In the genomic region with DNA sequence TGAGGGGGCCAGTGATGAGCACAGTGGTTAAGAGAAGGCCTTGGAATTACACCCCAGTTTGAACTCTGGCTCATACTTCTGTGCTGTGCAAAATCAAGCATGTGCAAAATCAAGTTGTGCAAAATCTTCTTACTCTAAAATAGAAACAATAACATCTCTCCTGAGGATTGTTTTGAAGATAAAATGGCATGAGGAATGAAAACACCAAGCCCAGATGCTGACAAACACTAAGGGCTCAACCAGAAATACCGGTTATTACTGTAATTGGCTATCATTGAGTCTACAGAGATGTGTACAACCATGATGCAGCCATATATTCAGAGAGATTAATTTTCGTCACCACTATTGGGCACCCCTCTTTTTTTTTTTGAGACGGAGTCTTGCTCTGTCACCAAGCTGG, we compare ENCODE assay signal across 28 cellular contexts. TPM values are rescaled to one million over a fixed set of nuclear protein-coding genes. Genes with fewer than 3 reads are reported as not detected.
"Had no signal": no experiment of that assay in that cellular context is flagged by ENCODE, and none has a peak within 500 bp of the region (broad histone marks: within the 10 kb centered on the region; RNA-seq: fewer than 3 reads in every experiment).

No MANE protein-coding gene starts in this region.

- H3K36me3 Mint-ChIP-seq: natural killer cell treated with Interleukin-12 subunit alpha and Interleukin-12 subunit beta and Interleukin-15 and Interleukin-18, amount 100 ng/mL, for 72 hours; stimulated activated effector memory CD8-positive, alpha-beta T cell treated with anti-CD3 and anti-CD28 coated beads, Interleukin-12 subunit alpha, Interleukin-12 subunit beta, amount 100 ng/mL, for 72 hours had no signal

- H3K4me3 Mint-ChIP-seq: activated B cell treated with CpG ODN at 0.5 μM for 24 hours; activated T-cell treated with anti-CD3 and anti-CD28 coated beads, Interleukin-2, amount 50 U/mL, for 72 hours; endodermal cell; natural killer cell treated with Interleukin-12 subunit alpha and Interleukin-12 subunit beta and Interleukin-15 and Interleukin-18, amount 100 ng/mL, for 72 hours; stimulated activated effector memory CD8-positive, alpha-beta T cell treated with anti-CD3 and anti-CD28 coated beads, Interleukin-12 subunit alpha, Interleukin-12 subunit beta, amount 100 ng/mL, for 72 hours; stimulated activated naive CD8-positive, alpha-beta T cell treated with anti-CD3 and anti-CD28 coated beads, Interleukin-15, amount 100 ng/mL, for 72 hours had no signal

- H3K9me3 Mint-ChIP-seq: activated B cell treated with CpG ODN at 0.5 μM for 24 hours; endodermal cell; natural killer cell treated with Interleukin-12 subunit alpha and Interleukin-12 subunit beta and Interleukin-15 and Interleukin-18, amount 100 ng/mL, for 72 hours; stimulated activated effector memory CD8-positive, alpha-beta T cell treated with anti-CD3 and anti-CD28 coated beads, Interleukin-12 subunit alpha, Interleukin-12 subunit beta, amount 100 ng/mL, for 72 hours had no signal

- H3K9me3 ChIP-seq: breast epithelium, esophagus squamous epithelium, gastrocnemius medialis, left lung, lower lobe of right lung, neutrophil, ovary, prostate gland, thyroid gland had no signal

- H3K27ac Mint-ChIP-seq: activated B cell treated with CpG ODN at 0.5 μM for 24 hours; activated naive CD4-positive, alpha-beta T cell treated with anti-CD3 and anti-CD28 coated beads, Interleukin-2, amount 50 U/mL, for 72 hours; activated T-cell treated with anti-CD3 and anti-CD28 coated beads, Interleukin-2, amount 50 U/mL, for 72 hours; endodermal cell; stimulated activated naive CD8-positive, alpha-beta T cell treated with anti-CD3 and anti-CD28 coated beads, Interleukin-15, amount 100 ng/mL, for 72 hours had no signal

- ATAC-seq: activated naive CD4-positive, alpha-beta T cell treated with anti-CD3 and anti-CD28 coated beads, Interleukin-2, amount 50 U/mL, for 72 hours; activated T-cell treated with anti-CD3 and anti-CD28 coated beads, Interleukin-2, amount 50 U/mL, for 72 hours; gastrocnemius medialis; left lung; lower lobe of right lung; natural killer cell treated with Interleukin-12 subunit alpha and Interleukin-12 subunit beta and Interleukin-15 and Interleukin-18, amount 100 ng/mL, for 72 hours; sciatic nerve; stimulated activated effector memory CD8-positive, alpha-beta T cell treated with anti-CD3 and anti-CD28 coated beads, Interleukin-12 subunit alpha, Interleukin-12 subunit beta, amount 100 ng/mL, for 72 hours; stimulated activated naive CD8-positive, alpha-beta T cell treated with anti-CD3 and anti-CD28 coated beads, Interleukin-15, amount 100 ng/mL, for 72 hours had no signal

- H3K4me3 ChIP-seq: breast epithelium, esophagus squamous epithelium, gastrocnemius medialis, left lung, lower lobe of right lung, ovary, prostate gland, skin epidermis, thyroid gland had no signal

- H3K27me3 ChIP-seq: breast epithelium, esophagus squamous epithelium, gastrocnemius medialis, neutrophil, ovary, thyroid gland had no signal

- H3K27ac ChIP-seq: breast epithelium, esophagus squamous epithelium, gastrocnemius medialis, left lung, lower lobe of right lung, neutrophil, ovary, prostate gland, skin epidermis, thyroid gland had no signal

- H3K36me3 ChIP-seq: breast epithelium, esophagus squamous epithelium, gastrocnemius medialis, left lung, lower lobe of right lung, neutrophil, ovary, prostate gland, thyroid gland had no signal

- H3K27me3 Mint-ChIP-seq: activated B cell treated with CpG ODN at 0.5 μM for 24 hours; natural killer cell treated with Interleukin-12 subunit alpha and Interleukin-12 subunit beta and Interleukin-15 and Interleukin-18, amount 100 ng/mL, for 72 hours; stimulated activated naive CD8-positive, alpha-beta T cell treated with anti-CD3 and anti-CD28 coated beads, Interleukin-15, amount 100 ng/mL, for 72 hours had no signal

- DNase-seq: activated B cell treated with CpG ODN at 0.5 μM for 24 hours; activated CD4-positive, alpha-beta T cell treated with anti-CD3 and anti-CD28 coated beads, Interleukin-2, amount 50 U/mL, for 1 hour; activated naive CD4-positive, alpha-beta T cell; activated T-cell treated with anti-CD3 and anti-CD28 coated beads for 4 hours; activated T-cell treated with anti-CD3 and anti-CD28 coated beads, Interleukin-2, amount 50 U/mL, for 72 hours; central memory CD4-positive, alpha-beta T cell; endodermal cell; esophagus squamous epithelium; gastrocnemius medialis; glutamatergic neuron; left lung; lower lobe of right lung; mesenchymal stem cell; ovary; retina; stimulated activated CD4-positive, alpha-beta T cell treated with anti-CD3 and anti-CD28 coated beads, Interleukin-12 subunit alpha, Interleukin-12 subunit beta, amount 100 ng/mL, for 4 hours; stimulated activated CD4-positive, alpha-beta T cell treated with anti-CD3 and anti-CD28 coated beads, Interleukin-4, amount 100 ng/mL, for 24 hours; stimulated activated naive CD8-positive, alpha-beta T cell treated with anti-CD3 and anti-CD28 coated beads, Interleukin-15, amount 100 ng/mL, for 72 hours; thyroid gland had no signal

- H3K4me1 ChIP-seq: breast epithelium, gastrocnemius medialis, lower lobe of right lung, prostate gland, thyroid gland had no signal

RNA-seq across cellular contexts. Expression of gene BCAS1, which starts 5.9 kb away (rescaled TPM):
- total RNA-seq: activated naive CD4-positive, alpha-beta T cell treated with anti-CD3 and anti-CD28 coated beads, Interleukin-2, amount 50 U/mL, for 72 hours; activated T-cell treated with anti-CD3 and anti-CD28 coated beads, Interleukin-2, amount 50 U/mL, for 72 hours; endodermal cell; T-helper 2 cell treated with Interferon-gamma antibody and Interleukin-4, amounts not matched to agents 100 ng/mL and 5 ng/mL, for 36 hours had no signal
